14 cellular contexts compared by ENCODE assay signal in genomic region chr11:68142441-68143309, GRCh38. TPM values are rescaled to one million over a fixed set of nuclear protein-coding genes. Genes with fewer than 3 reads are reported as not detected.
DNase-seq lines count a peak whose midpoint lies in the region; ATAC-seq and TF ChIP-seq lines count a peak whose summit lies in the region.
"Had no signal": no experiment of that assay in that cellular context is flagged by ENCODE, and none has a peak within 500 bp of the region (broad histone marks: within the 10 kb centered on the region; RNA-seq: fewer than 3 reads in every experiment).

No MANE protein-coding gene starts in this region.

- TF ChIP-seq RAD21 in liver (IDR thresholded peaks at IDR 0.05): no peak

- no peaks in the 10 kb centered on the region for H3K27me3 ChIP-seq in liver (ENCODE audit: control insufficient read depth in 4 of 4, insufficient read depth in 4 of 4, low read length in 3 of 4)
- no peaks in the 10 kb centered on the region for H3K27me3 ChIP-seq in upper lobe of left lung
- H3K27me3 ChIP-seq in WERI-Rb-1 (ENCODE audit: insufficient read depth, low read depth, severe bottlenecking): no peaks in the 10 kb centered on the region
- H3K27me3 ChIP-seq: dorsolateral prefrontal cortex, transverse colon had no signal

- no peak for ATAC-seq in activated naive CD4-positive, alpha-beta T cell treated with anti-CD3 and anti-CD28 coated beads, Interleukin-2, amount 50 U/mL, for 72 hours
- ATAC-seq in activated T-cell treated with anti-CD3 and anti-CD28 coated beads, Interleukin-2, amount 50 U/mL, for 4 hours: peak; percentile 22 to 28
- no peak for ATAC-seq in upper lobe of left lung (ENCODE audit: low FRiP score in 2 of 2)
- no peak for ATAC-seq in GM19324 (IDR thresholded peaks at IDR 0.05; ENCODE audit: low FRiP score, unreplicated experiment)
- ATAC-seq: right cardiac atrium had no signal

- peak overlapping the region; percentile 32 to 39 for H3K27ac ChIP-seq in liver (ENCODE audit: low read depth in 1 of 2, low read length in 2 of 2)
- peak overlapping the region; percentile 8 to 84 (median 60) for H3K27ac ChIP-seq in upper lobe of left lung
- no peak overlapping the region for H3K27ac ChIP-seq in WERI-Rb-1
- H3K27ac ChIP-seq: transverse colon had no signal

- no peaks in the 10 kb centered on the region for H3K9me3 Mint-ChIP-seq in activated naive CD4-positive, alpha-beta T cell treated with anti-CD3 and anti-CD28 coated beads, Interleukin-2, amount 50 U/mL, for 72 hours
- H3K9me3 Mint-ChIP-seq in activated T-cell treated with anti-CD3 and anti-CD28 coated beads, Interleukin-2, amount 50 U/mL, for 4 hours: no peaks in the 10 kb centered on the region
- H3K9me3 Mint-ChIP-seq: naive B cell had no signal

- H3K36me3 Mint-ChIP-seq in activated naive CD4-positive, alpha-beta T cell treated with anti-CD3 and anti-CD28 coated beads, Interleukin-2, amount 50 U/mL, for 72 hours: no peaks in the 10 kb centered on the region
- no peaks in the 10 kb centered on the region for H3K36me3 Mint-ChIP-seq in activated T-cell treated with anti-CD3 and anti-CD28 coated beads, Interleukin-2, amount 50 U/mL, for 4 hours (ENCODE audit: insufficient read depth)
- H3K36me3 Mint-ChIP-seq: naive B cell had no signal

- H3K27me3 Mint-ChIP-seq in activated T-cell treated with anti-CD3 and anti-CD28 coated beads, Interleukin-2, amount 50 U/mL, for 4 hours (ENCODE audit: low read depth): peaks cover 2% of the 10 kb centered on the region

- no peak for TF ChIP-seq CTCF in liver (IDR thresholded peaks at IDR 0.05; ENCODE audit: low read depth, low read length, missing input control)
- TF ChIP-seq CTCF in upper lobe of left lung (IDR thresholded peaks at IDR 0.05): no peak
- TF ChIP-seq CTCF in WERI-Rb-1 (IDR thresholded peaks at IDR 0.05; ENCODE audit: low read depth, low read length): no peak

- H3K36me3 ChIP-seq in liver (ENCODE audit: control insufficient read depth in 4 of 4, insufficient read depth in 3 of 4, low read depth in 1 of 4, low read length in 3 of 4) (no peaks in the 10 kb centered on the region), upper lobe of left lung (no peaks in the 10 kb centered on the region), WERI-Rb-1 (no peaks in the 10 kb centered on the region)
- H3K36me3 ChIP-seq: transverse colon had no signal

- H3K4me1 ChIP-seq in liver (ENCODE audit: control insufficient read depth in 4 of 4, insufficient read depth in 4 of 4, low read length in 3 of 4) (peaks cover 32 to 60% (median 47%) of the 10 kb centered on the region in 4 donors), upper lobe of left lung (peaks cover 29 to 55% (median 45%) of the 10 kb centered on the region in 4 donors)

- peaks cover 10% of the 10 kb centered on the region for H3K4me1 Mint-ChIP-seq in activated T-cell treated with anti-CD3 and anti-CD28 coated beads, Interleukin-2, amount 50 U/mL, for 4 hours (ENCODE audit: low read depth)

- no peak for DNase-seq in activated naive CD4-positive, alpha-beta T cell treated with anti-CD3 and anti-CD28 coated beads, Interleukin-2, amount 50 U/mL, for 72 hours (ENCODE audit: low spot score in 2 of 2)
- no peak for DNase-seq in activated naive CD4-positive, alpha-beta T cell treated with Interleukin-2 at 50 U/mL for 16 hours
- no peak for DNase-seq in activated T-cell treated with anti-CD3 and anti-CD28 coated beads, Interleukin-2, amount 50 U/mL, for 4 hours
- DNase-seq in upper lobe of left lung (no peak), WERI-Rb-1 (no peak)
- DNase-seq in activated CD8-positive, alpha-beta memory T cell treated with anti-CD3 and anti-CD28 coated beads, Interleukin-2, amount 50 U/mL, for 48 hours: no peak
- DNase-seq: activated gamma-delta T cell, NCI-H748 treated with DMSO at 0.1 percent for 48 hours, transverse colon had no signal

- H3K4me3 ChIP-seq in liver (ENCODE audit: low read depth in 1 of 3, low read length in 3 of 3): no peak overlapping the region
- H3K4me3 ChIP-seq in upper lobe of left lung: no peak overlapping the region
- H3K4me3 ChIP-seq in WERI-Rb-1 (ENCODE audit: low read depth, low read length): no peak overlapping the region
- H3K4me3 ChIP-seq: dorsolateral prefrontal cortex, transverse colon had no signal

- peak overlapping the region; percentile 29 to 75 for H3K27ac Mint-ChIP-seq in activated naive CD4-positive, alpha-beta T cell treated with anti-CD3 and anti-CD28 coated beads, Interleukin-2, amount 50 U/mL, for 72 hours

- no peak for TF ChIP-seq EP300 in upper lobe of left lung (IDR thresholded peaks at IDR 0.05)

- no peak overlapping the region for H3K9ac ChIP-seq in liver (ENCODE audit: low read depth in 1 of 2, low read length in 2 of 2)

- WGBS in liver: 74% methylated on average over 16 of the region's 16 CpGs
- WGBS in upper lobe of left lung, 2 donors: 84 to 88% methylated on average over 7 to 16 of the region's 16 CpGs

- TF ChIP-seq POLR2A in upper lobe of left lung (IDR thresholded peaks at IDR 0.05): no peak

- no peak overlapping the region for H3K4me3 Mint-ChIP-seq in activated T-cell treated with anti-CD3 and anti-CD28 coated beads, Interleukin-2, amount 50 U/mL, for 4 hours

- H3K9me3 ChIP-seq in liver (ENCODE audit: control insufficient read depth in 4 of 4, low read length in 3 of 4) (no peaks in the 10 kb centered on the region), upper lobe of left lung (no peaks in the 10 kb centered on the region), WERI-Rb-1 (ENCODE audit: severe bottlenecking) (no peaks in the 10 kb centered on the region)
- H3K9me3 ChIP-seq: transverse colon had no signal

TF ChIP-seq in liver, 16 proteins besides CTCF, POLR2A, EP300 and RAD21 (continues in another document):
- TF ChIP-seq HNF4G (IDR thresholded peaks at IDR 0.05): no peak
- TF ChIP-seq SP1 (IDR thresholded peaks at IDR 0.05): no peak
- no peak for TF ChIP-seq ZBTB33 (IDR thresholded peaks at IDR 0.05)
- no peak for TF ChIP-seq NR2F2 (IDR thresholded peaks at IDR 0.05)
- no peak for TF ChIP-seq EGR1 (IDR thresholded peaks at IDR 0.05; ENCODE audit: low read depth in 2 of 2)
- TF ChIP-seq GABPA (IDR thresholded peaks at IDR 0.05 in 1 of 2, conservative IDR thresholded peaks at IDR 0.05 in 1 of 2): no peak
- TF ChIP-seq FOXA1 (IDR thresholded peaks at IDR 0.05): no peak
- TF ChIP-seq FOXA2 (IDR thresholded peaks at IDR 0.05): no peak
- no peak for TF ChIP-seq REST (IDR thresholded peaks at IDR 0.05)
- TF ChIP-seq JUND (IDR thresholded peaks at IDR 0.05): no peak
- no peak for TF ChIP-seq ATF3 (IDR thresholded peaks at IDR 0.05)
- no peak for TF ChIP-seq HNF4A (conservative IDR thresholded peaks at IDR 0.05)
- no peak for TF ChIP-seq TAF1 (conservative IDR thresholded peaks at IDR 0.05)
- no peak for TF ChIP-seq MAX (IDR thresholded peaks at IDR 0.05)
- no peak for TF ChIP-seq RXRA (IDR thresholded peaks at IDR 0.05)

RNA-seq across cellular contexts. Expression of gene CHKA, which starts 21.5 kb away (rescaled TPM):
- total RNA-seq in activated naive CD4-positive, alpha-beta T cell treated with anti-CD3 and anti-CD28 coated beads, Interleukin-2, amount 50 U/mL, for 72 hours: 10 to 100 TPM in 1 of 2 donors, 1 to 10 TPM in 1; 9.5 to 30.2 TPM
- total RNA-seq in activated T-cell treated with anti-CD3 and anti-CD28 coated beads, Interleukin-2, amount 50 U/mL, for 4 hours: 10 to 100 TPM; 15.1 to 20.2 (median 18.9) TPM
- total RNA-seq in liver: 10 to 100 TPM; 18.4 to 41.9 TPM
- polyA plus RNA-seq in liver: 10 to 100 TPM; 11.4 to 16.1 TPM
- 100 to 1,000 TPM in 1 of 6 donors, 10 to 100 TPM in 5; 34.5 to 128 (median 59.1) TPM for total RNA-seq in upper lobe of left lung

Comparison
In these comparisons a context has a peak if more than half of its experiments do, and no peak if none do; other contexts are left out.
1. ATAC-seq: peak in activated T-cell treated with anti-CD3 and anti-CD28 coated beads, Interleukin-2, amount 50 U/mL, for 4 hours (2 of 2); none in activated naive CD4-positive, alpha-beta T cell treated with anti-CD3 and anti-CD28 coated beads, Interleukin-2, amount 50 U/mL, for 72 hours (0 of 2), upper lobe of left lung (0 of 2) and GM19324 (single experiment).